21 cellular contexts compared by ENCODE assay signal in genomic region chr13:74009100-74009668, GRCh38.
A peak's percentile ranks its signal among the peaks of the same experiment; 100 is the strongest.
DNase-seq lines count a peak whose midpoint lies in the region; ATAC-seq and TF ChIP-seq lines count a peak whose summit lies in the region.
"Had no signal": no experiment of that assay in that cellular context is flagged by ENCODE, and none has a peak within 500 bp of the region (broad histone marks: within the 10 kb centered on the region; RNA-seq: fewer than 3 reads in every experiment).

No MANE protein-coding gene starts in this region.

- H2BK120ac ChIP-seq in mesendoderm (ENCODE audit: low read depth, low read length) = no peak overlapping the region

- no peak for DNase-seq in cardiac muscle cell (ENCODE audit: low read depth in 1 of 2, low spot score in 1 of 2)
- no peak for DNase-seq in left cardiac atrium
- no peak for DNase-seq in hepatocyte (ENCODE audit: low spot score)
- DNase-seq in mesendoderm = no peak
- DNase-seq in HUDEP-2 (lab: John Stamatoyannopoulos, UW; ENCODE audit: unreplicated experiment in 76 of 76) = no peak
- no peak for DNase-seq in hippocampal formation (lab: John Stamatoyannopoulos, UW)
- DNase-seq in posterior cingulate gyrus = no peak
- DNase-seq: CD4-positive, CD25-positive, alpha-beta regulatory T cell; COR-L47; DND-41; H9; Kasumi-1; NCI-H1694; NCI-H2081; NCI-H2171; NCI-H345; NCI-H524 treated with DMSO at 0.1 percent for 48 hours; NCI-H82; SIG-M5 had no signal

- WGBS in hepatocyte (ENCODE audit: low lambda C conversion rate, missing lambda C conversion rate) = 82% methylated on average over 4 of the region's 4 CpGs
- WGBS in mesendoderm (ENCODE audit: extremely low coverage, insufficient coverage, low lambda C conversion rate) = no CpG with 5 or more reads among the region's 4 CpGs

- no peak overlapping the region for H3K9ac ChIP-seq in mesendoderm (ENCODE audit: low read length)

- no peak for ATAC-seq in left cardiac atrium
- ATAC-seq in GM18873 (IDR thresholded peaks at IDR 0.05; ENCODE audit: low FRiP score, unreplicated experiment) = no peak
- ATAC-seq: Panc1 had no signal

- no peak overlapping the region for H2AFZ ChIP-seq in hepatocyte

- intact Hi-C loops in left cardiac atrium (cut with DNase I) (no loop called here), posterior cingulate gyrus (cut with DNase I) (no loop called here)

- H3K79me2 ChIP-seq in hepatocyte (peaks cover 16% of the 10 kb centered on the region), mesendoderm (ENCODE audit: control insufficient read depth, insufficient read depth, low read length) (no peaks in the 10 kb centered on the region)

- H3K27ac ChIP-seq in cardiac muscle cell (peak overlapping the region; percentile 15), hepatocyte (peak overlapping the region; percentile 36), mesendoderm (ENCODE audit: low read depth, low read length) (no peak overlapping the region)

- H3K9me2 ChIP-seq in hepatocyte (replicated peaks; ENCODE audit: insufficient read depth) = no peaks in the 10 kb centered on the region

- no peaks in the 10 kb centered on the region for H3K79me1 ChIP-seq in mesendoderm (ENCODE audit: low read length)

- H4K20me1 ChIP-seq in hepatocyte (ENCODE audit: insufficient read depth, poor library complexity, severe bottlenecking) = no peaks in the 10 kb centered on the region

- no peak overlapping the region for H3K23ac ChIP-seq in mesendoderm (ENCODE audit: low read length)

- no peak overlapping the region for H2BK5ac ChIP-seq in mesendoderm (ENCODE audit: low read length)

- H3K4me3 ChIP-seq in cardiac muscle cell (no peak overlapping the region), hepatocyte (no peak overlapping the region), mesendoderm (ENCODE audit: low read length) (no peak overlapping the region)

- no peak overlapping the region for H3K18ac ChIP-seq in mesendoderm (ENCODE audit: low read length)

- H3K4me2 ChIP-seq in hepatocyte (peak overlapping the region; percentile 4), mesendoderm (ENCODE audit: low read length) (no peak overlapping the region)

- H3K4me1 ChIP-seq in cardiac muscle cell (ENCODE audit: low read depth) = no peaks in the 10 kb centered on the region
- peaks cover 7% of the 10 kb centered on the region for H3K4me1 ChIP-seq in hepatocyte (ENCODE audit: insufficient read depth)
- no peaks in the 10 kb centered on the region for H3K4me1 ChIP-seq in mesendoderm (ENCODE audit: control insufficient read depth, low read depth, low read length)

- H3K4ac ChIP-seq in mesendoderm (ENCODE audit: low read depth, low read length) = peak overlapping the region; percentile 4

- no peak overlapping the region for H4K8ac ChIP-seq in mesendoderm (ENCODE audit: low read depth, low read length)

- H2AK5ac ChIP-seq in mesendoderm (ENCODE audit: low read length) = no peak overlapping the region

- H3K9me3 ChIP-seq in cardiac muscle cell (ENCODE audit: low read depth) (no peaks in the 10 kb centered on the region), hepatocyte (ENCODE audit: low read depth) (no peaks in the 10 kb centered on the region)

- H3K36me3 ChIP-seq in cardiac muscle cell = no peaks in the 10 kb centered on the region
- no peaks in the 10 kb centered on the region for H3K36me3 ChIP-seq in hepatocyte (replicated peaks; ENCODE audit: insufficient read depth, low read depth)
- no peaks in the 10 kb centered on the region for H3K36me3 ChIP-seq in mesendoderm (ENCODE audit: control insufficient read depth, insufficient read depth, low read length)

- no peak overlapping the region for H3K56ac ChIP-seq in mesendoderm (ENCODE audit: low read length)

- H2BK15ac ChIP-seq in mesendoderm (replicated peaks; ENCODE audit: low read depth) = no peak overlapping the region

- TF ChIP-seq CTCF in cardiac muscle cell (IDR thresholded peaks at IDR 0.05; ENCODE audit: low read depth, low read length) = no peak
- no peak for TF ChIP-seq CTCF in hepatocyte (IDR thresholded peaks at IDR 0.05; ENCODE audit: poor library complexity)

- H4K5ac ChIP-seq in mesendoderm (ENCODE audit: low read length) = no peak overlapping the region

- H3K27me3 ChIP-seq in cardiac muscle cell (no peaks in the 10 kb centered on the region), hepatocyte (no peaks in the 10 kb centered on the region), mesendoderm (ENCODE audit: insufficient read depth, low read length, poor library complexity) (no peaks in the 10 kb centered on the region)
